ENCODE assay signal across 18 cellular contexts in genomic region chr2:180161415-180161814, GRCh38.
DNase-seq lines count a peak whose midpoint lies in the region; ATAC-seq and TF ChIP-seq lines count a peak whose summit lies in the region.
"Had no signal": no experiment of that assay in that cellular context is flagged by ENCODE, and none has a peak within 500 bp of the region (broad histone marks: within the 10 kb centered on the region; RNA-seq: fewer than 3 reads in every experiment).

No MANE protein-coding gene starts in this region.

- no peak overlapping the region for H2AFZ ChIP-seq in SK-N-SH (ENCODE audit: low read depth)

- CTCF ChIA-PET in SK-N-SH (lab: Yijun Ruan, JAX): no interaction called here

- no peak for ATAC-seq in SK-N-SH treated with all-trans-retinoic acid at 6 μM for 48 hours
- ATAC-seq: A549, GM23338, HCT116 had no signal

- H4K20me1 ChIP-seq in SK-N-SH (ENCODE audit: insufficient read depth): no peaks in the 10 kb centered on the region

- no peaks in the 10 kb centered on the region; a peak in 1 of 4 replicates for H3K4me1 ChIP-seq in SK-N-SH (ENCODE audit: control insufficient read depth in 1 of 2, insufficient read depth in 2 of 2, low read depth in 1 of 2, low read length in 1 of 2)
- H3K4me1 ChIP-seq: A549, Caco-2 had no signal

- H3K4me2 ChIP-seq in SK-N-SH: no peak overlapping the region
- H3K4me2 ChIP-seq: A549, GM23338 had no signal

- DNase-seq in SK-N-SH (peak; percentile 14), ELR (ENCODE audit: low read depth) (peak; percentile 8), SK-N-MC (ENCODE audit: low read depth, low spot score) (peak; percentile 95), GDM1 (lab: John Stamatoyannopoulos, UW) (no peak), NCI-H510A (lab: John Stamatoyannopoulos, UW) (no peak), T-helper 9 cell (no peak)
- DNase-seq: 8988T; C1 segment of cervical spinal cord; Caco-2; CD4-positive, alpha-beta memory T cell; DMS153; DND-41; EL; H9 had no signal

- H3K36me3 ChIP-seq in SK-N-SH (replicated peaks in 1 of 2; ENCODE audit: control insufficient read depth in 1 of 2, insufficient read depth in 2 of 2, low read length in 1 of 2): no peaks in the 10 kb centered on the region
- H3K36me3 ChIP-seq in SK-N-MC (ENCODE audit: insufficient read depth, low read length): no peaks in the 10 kb centered on the region

- TF ChIP-seq RAD21 in SK-N-SH (IDR thresholded peaks at IDR 0.05; ENCODE audit: low read length): no peak

- 58% methylated on average over 2 of the region's 2 CpGs for WGBS in SK-N-SH (ENCODE audit: low lambda C conversion rate)

- no peaks in the 10 kb centered on the region for H3K27me3 ChIP-seq in SK-N-SH (ENCODE audit: insufficient read depth)

- no peak for TF ChIP-seq EP300 in SK-N-SH (IDR thresholded peaks at IDR 0.05; ENCODE audit: borderline replicate concordance in 1 of 2, low read depth in 1 of 2, low read length in 1 of 2)

- no peaks in the 10 kb centered on the region for H3F3A ChIP-seq in SK-N-SH (replicated peaks; ENCODE audit: insufficient read depth)

- no peak overlapping the region for H3K4me3 ChIP-seq in SK-N-SH (ENCODE audit: low read depth in 2 of 2, low read length in 1 of 2)
- H3K4me3 ChIP-seq in SK-N-MC: peak overlapping the region; percentile 19
- H3K4me3 ChIP-seq: A549, GM23338 had no signal

- H3K9me3 ChIP-seq in SK-N-SH (no peaks in the 10 kb centered on the region), SK-N-MC (ENCODE audit: low read depth, low read length) (no peaks in the 10 kb centered on the region)
- H3K9me3 ChIP-seq: A549, Caco-2 had no signal

- H3K9me2 ChIP-seq in SK-N-SH: no peaks in the 10 kb centered on the region

- H3K27ac ChIP-seq in SK-N-SH (ENCODE audit: low read depth in 2 of 2, low read length in 1 of 2): no peak overlapping the region
- H3K27ac ChIP-seq in SK-N-MC: peak overlapping the region; percentile 84
- H3K27ac ChIP-seq: A549 had no signal

- no peak for TF ChIP-seq CTCF in SK-N-SH (IDR thresholded peaks at IDR 0.05)

- no peaks in the 10 kb centered on the region for H3K79me2 ChIP-seq in SK-N-SH (ENCODE audit: insufficient read depth)

- POLR2A ChIA-PET in SK-N-SH (lab: Yijun Ruan, JAX): no interaction called here

- H3K9ac ChIP-seq in SK-N-SH (no peak overlapping the region), SK-N-MC (ENCODE audit: insufficient read length) (no peak overlapping the region)

TF ChIP-seq in SK-N-SH, 30 proteins besides CTCF, POLR2A, EP300 and RAD21:
- TF ChIP-seq IRF3 (IDR thresholded peaks at IDR 0.05; ENCODE audit: low read depth, low read length): no peak
- no peak for TF ChIP-seq NFIC (IDR thresholded peaks at IDR 0.05; ENCODE audit: borderline replicate concordance)
- TF ChIP-seq FOXM1 (IDR thresholded peaks at IDR 0.05; ENCODE audit: low read depth): no peak
- no peak for TF ChIP-seq MEF2A (IDR thresholded peaks at IDR 0.05; ENCODE audit: borderline replicate concordance, low read depth)
- TF ChIP-seq, protein P1, sequence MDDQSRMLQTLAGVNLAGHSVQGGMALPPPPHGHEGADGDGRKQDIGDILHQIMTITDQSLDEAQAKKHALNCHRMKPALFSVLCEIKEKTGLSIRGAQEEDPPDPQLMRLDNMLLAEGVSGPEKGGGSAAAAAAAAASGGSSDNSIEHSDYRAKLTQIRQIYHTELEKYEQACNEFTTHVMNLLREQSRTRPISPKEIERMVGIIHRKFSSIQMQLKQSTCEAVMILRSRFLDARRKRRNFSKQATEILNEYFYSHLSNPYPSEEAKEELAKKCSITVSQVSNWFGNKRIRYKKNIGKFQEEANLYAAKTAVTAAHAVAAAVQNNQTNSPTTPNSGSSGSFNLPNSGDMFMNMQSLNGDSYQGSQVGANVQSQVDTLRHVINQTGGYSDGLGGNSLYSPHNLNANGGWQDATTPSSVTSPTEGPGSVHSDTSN (IDR thresholded peaks at IDR 0.05): no peak
- no peak for TF ChIP-seq EZH2phosphoT487 (IDR thresholded peaks at IDR 0.05; ENCODE audit: borderline replicate concordance, low read depth)
- TF ChIP-seq SIN3A (IDR thresholded peaks at IDR 0.05; ENCODE audit: borderline replicate concordance, low read depth, low read length): no peak
- TF ChIP-seq TEAD4 (IDR thresholded peaks at IDR 0.05; ENCODE audit: borderline replicate concordance, insufficient read depth): no peak
- no peak for TF ChIP-seq MXI1 (IDR thresholded peaks at IDR 0.05; ENCODE audit: low read depth, low read length)
- TF ChIP-seq FOXJ3 (CRISPR knock-in tag; IDR thresholded peaks at IDR 0.05): no peak
- no peak for TF ChIP-seq NRF1 (IDR thresholded peaks at IDR 0.05; ENCODE audit: low read depth, low read length)
- no peak for TF ChIP-seq POLR2AphosphoS5 (IDR thresholded peaks at IDR 0.05; ENCODE audit: low read depth, low read length)
- TF ChIP-seq FOSL2 (IDR thresholded peaks at IDR 0.05; ENCODE audit: borderline replicate concordance, low read depth): no peak
- TF ChIP-seq TAF1 (IDR thresholded peaks at IDR 0.05; ENCODE audit: borderline replicate concordance, low read depth, low read length): no peak
- no peak for TF ChIP-seq RFX5 (IDR thresholded peaks at IDR 0.05; ENCODE audit: low read length)
- TF ChIP-seq GABPA (IDR thresholded peaks at IDR 0.05; ENCODE audit: low read depth): no peak
- no peak for TF ChIP-seq CHD2 (IDR thresholded peaks at IDR 0.05; ENCODE audit: low read length, partially characterized antibody)
- TF ChIP-seq ELF1 (IDR thresholded peaks at IDR 0.05): no peak

TF ChIP-seq in SK-N-SH treated with all-trans-retinoic acid at 6 μM for 48 hours, 23 proteins besides CTCF, POLR2A, EP300 and RAD21 (continues in another document):
- TF ChIP-seq, protein P2, sequence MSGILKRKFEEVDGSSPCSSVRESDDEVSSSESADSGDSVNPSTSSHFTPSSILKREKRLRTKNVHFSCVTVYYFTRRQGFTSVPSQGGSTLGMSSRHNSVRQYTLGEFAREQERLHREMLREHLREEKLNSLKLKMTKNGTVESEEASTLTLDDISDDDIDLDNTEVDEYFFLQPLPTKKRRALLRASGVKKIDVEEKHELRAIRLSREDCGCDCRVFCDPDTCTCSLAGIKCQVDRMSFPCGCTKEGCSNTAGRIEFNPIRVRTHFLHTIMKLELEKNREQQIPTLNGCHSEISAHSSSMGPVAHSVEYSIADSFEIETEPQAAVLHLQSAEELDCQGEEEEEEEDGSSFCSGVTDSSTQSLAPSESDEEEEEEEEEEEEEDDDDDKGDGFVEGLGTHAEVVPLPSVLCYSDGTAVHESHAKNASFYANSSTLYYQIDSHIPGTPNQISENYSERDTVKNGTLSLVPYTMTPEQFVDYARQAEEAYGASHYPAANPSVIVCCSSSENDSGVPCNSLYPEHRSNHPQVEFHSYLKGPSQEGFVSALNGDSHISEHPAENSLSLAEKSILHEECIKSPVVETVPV (CRISPR knock-in tag; IDR thresholded peaks at IDR 0.05): no peak
- no peak for TF ChIP-seq ISL1 (CRISPR knock-in tag; IDR thresholded peaks at IDR 0.05)
- TF ChIP-seq ZNF565 (CRISPR knock-in tag; conservative IDR thresholded peaks at IDR 0.05; ENCODE audit: low read depth): no peak
- TF ChIP-seq BACH2 (CRISPR knock-in tag; IDR thresholded peaks at IDR 0.05; ENCODE audit: borderline replicate concordance): no peak
- no peak for TF ChIP-seq ZFP30 (CRISPR knock-in tag; IDR thresholded peaks at IDR 0.05)
- TF ChIP-seq, protein P3, sequence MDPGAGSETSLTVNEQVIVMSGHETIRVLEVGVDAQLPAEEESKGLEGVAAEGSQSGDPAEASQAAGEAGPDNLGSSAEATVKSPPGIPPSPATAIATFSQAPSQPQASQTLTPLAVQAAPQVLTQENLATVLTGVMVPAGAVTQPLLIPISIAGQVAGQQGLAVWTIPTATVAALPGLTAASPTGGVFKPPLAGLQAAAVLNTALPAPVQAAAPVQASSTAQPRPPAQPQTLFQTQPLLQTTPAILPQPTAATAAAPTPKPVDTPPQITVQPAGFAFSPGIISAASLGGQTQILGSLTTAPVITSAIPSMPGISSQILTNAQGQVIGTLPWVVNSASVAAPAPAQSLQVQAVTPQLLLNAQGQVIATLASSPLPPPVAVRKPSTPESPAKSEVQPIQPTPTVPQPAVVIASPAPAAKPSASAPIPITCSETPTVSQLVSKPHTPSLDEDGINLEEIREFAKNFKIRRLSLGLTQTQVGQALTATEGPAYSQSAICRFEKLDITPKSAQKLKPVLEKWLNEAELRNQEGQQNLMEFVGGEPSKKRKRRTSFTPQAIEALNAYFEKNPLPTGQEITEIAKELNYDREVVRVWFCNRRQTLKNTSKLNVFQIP (CRISPR knock-in tag; IDR thresholded peaks at IDR 0.05; ENCODE audit: borderline replicate concordance, low read depth): no peak
- no peak for TF ChIP-seq CSDC2 (CRISPR knock-in tag; IDR thresholded peaks at IDR 0.05)
- no peak for TF ChIP-seq OSR1 (CRISPR knock-in tag; IDR thresholded peaks at IDR 0.05)
- TF ChIP-seq, protein P4, sequence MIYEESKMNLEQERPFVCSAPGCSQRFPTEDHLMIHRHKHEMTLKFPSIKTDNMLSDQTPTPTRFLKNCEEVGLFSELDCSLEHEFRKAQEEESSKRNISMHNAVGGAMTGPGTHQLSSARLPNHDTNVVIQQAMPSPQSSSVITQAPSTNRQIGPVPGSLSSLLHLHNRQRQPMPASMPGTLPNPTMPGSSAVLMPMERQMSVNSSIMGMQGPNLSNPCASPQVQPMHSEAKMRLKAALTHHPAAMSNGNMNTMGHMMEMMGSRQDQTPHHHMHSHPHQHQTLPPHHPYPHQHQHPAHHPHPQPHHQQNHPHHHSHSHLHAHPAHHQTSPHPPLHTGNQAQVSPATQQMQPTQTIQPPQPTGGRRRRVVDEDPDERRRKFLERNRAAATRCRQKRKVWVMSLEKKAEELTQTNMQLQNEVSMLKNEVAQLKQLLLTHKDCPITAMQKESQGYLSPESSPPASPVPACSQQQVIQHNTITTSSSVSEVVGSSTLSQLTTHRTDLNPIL (CRISPR knock-in tag; IDR thresholded peaks at IDR 0.05; ENCODE audit: low read depth): no peak
- TF ChIP-seq TOX (CRISPR knock-in tag; IDR thresholded peaks at IDR 0.05; ENCODE audit: borderline replicate concordance): no peak
- no peak for TF ChIP-seq ZFP3 (CRISPR knock-in tag; IDR thresholded peaks at IDR 0.05)
- no peak for TF ChIP-seq ZC3H10 (CRISPR knock-in tag; IDR thresholded peaks at IDR 0.05)
- no peak for TF ChIP-seq PATZ1 (CRISPR knock-in tag; IDR thresholded peaks at IDR 0.05; ENCODE audit: borderline replicate concordance)

Comparison
In these comparisons a context has a peak if more than half of its experiments do, and no peak if none do; other contexts are left out.
1. DNase-seq: peak in SK-N-SH (single experiment), ELR (single experiment) and SK-N-MC (single experiment); none in GDM1 (single experiment), NCI-H510A (single experiment) and T-helper 9 cell (single experiment).